In the genomic region with DNA sequence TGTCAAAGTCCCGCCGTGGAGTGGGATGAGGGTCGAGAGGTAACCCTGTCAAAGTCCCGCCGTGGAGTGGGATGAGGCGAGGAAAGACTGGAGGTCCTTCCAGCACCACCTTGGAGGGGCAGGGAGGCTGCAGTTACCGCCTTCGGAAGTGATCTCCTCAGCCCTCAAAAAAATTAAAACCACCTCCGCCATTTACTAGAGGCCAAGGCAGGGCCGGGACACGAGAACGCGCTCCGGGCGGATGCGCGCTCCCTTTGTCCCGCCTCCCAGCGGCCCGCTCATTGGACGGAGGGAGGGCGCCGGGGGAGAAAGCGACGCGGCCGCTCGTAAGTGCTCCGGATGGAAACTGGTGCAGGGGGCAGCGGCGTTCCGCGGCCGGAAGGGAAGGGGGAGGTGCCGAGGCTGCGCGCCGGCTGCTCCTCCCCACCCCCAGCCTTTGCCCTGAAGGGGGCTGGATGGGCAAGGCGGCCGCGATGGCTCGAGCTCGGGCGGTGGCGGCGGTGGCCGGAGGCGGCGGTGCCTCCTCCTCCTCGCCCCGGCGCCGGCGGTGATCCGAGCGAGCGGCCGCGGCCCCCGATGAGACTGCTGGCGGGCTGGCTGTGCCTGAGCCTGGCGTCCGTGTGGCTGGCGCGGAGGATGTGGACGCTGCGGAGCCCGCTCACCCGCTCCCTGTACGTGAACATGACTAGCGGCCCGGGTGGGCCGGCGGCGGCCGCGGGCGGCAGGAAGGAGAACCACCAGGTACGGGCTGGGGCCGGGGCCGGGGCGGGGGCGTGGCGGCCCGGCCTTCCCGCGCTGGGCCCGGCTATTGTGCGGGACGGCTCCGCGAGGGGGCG, we compare ENCODE assay signal across 8 cellular contexts. TPM values are rescaled to one million over a fixed set of nuclear protein-coding genes. Genes with fewer than 3 reads are reported as not detected.
A peak's percentile ranks its signal among the peaks of the same experiment; 100 is the strongest.
DNase-seq lines count a peak whose midpoint lies in the region; ATAC-seq and TF ChIP-seq lines count a peak whose summit lies in the region.

Gene METTL9 (plus strand): TSS at position 420 of the 836 bp plus-strand sequence. CDS start 157 bp downstream, at position 577.

- ATAC-seq in GM19328 (IDR thresholded peaks at IDR 0.05; ENCODE audit: unreplicated experiment), result peak; percentile 92
- ATAC-seq in HG03520 (IDR thresholded peaks at IDR 0.05; ENCODE audit: unreplicated experiment), result peak; percentile 82
- peak; percentile 99 for ATAC-seq in left lung

- H3K36me3 Mint-ChIP-seq in dendritic cell treated with granulocyte-macrophage colony-stimulating factor and Interleukin-4, amounts not matched to agents 40 ng/mL and 50 ng/mL, for 4 days (ENCODE audit: low read depth), result peaks cover 7% of the 10 kb centered on the region

- H3K27me3 ChIP-seq in BLaER1 (no peaks in the 10 kb centered on the region), left lung (no peaks in the 10 kb centered on the region)

- H3K27me3 Mint-ChIP-seq in dendritic cell treated with granulocyte-macrophage colony-stimulating factor and Interleukin-4, amounts not matched to agents 40 ng/mL and 50 ng/mL, for 4 days, result no peaks in the 10 kb centered on the region

- H3K27ac ChIP-seq in BLaER1 (peak within 1 kb of the TSS; percentile 93), left lung (peak within 1 kb of the TSS; percentile 94 to 96)

- H3K4me1 ChIP-seq in BLaER1 (peaks cover 40% of the 10 kb centered on the region), left lung (peaks cover 4 to 62% of the 10 kb centered on the region in 2 donors)

- no peak for TF ChIP-seq CTCF in left lung (IDR thresholded peaks at IDR 0.05)

- no peaks in the 10 kb centered on the region for H3K9me3 Mint-ChIP-seq in dendritic cell treated with granulocyte-macrophage colony-stimulating factor and Interleukin-4, amounts not matched to agents 40 ng/mL and 50 ng/mL, for 4 days

- H3K4me2 ChIP-seq in BLaER1, result peak within 1 kb of the TSS; percentile 91

- H3K4me1 Mint-ChIP-seq in dendritic cell treated with granulocyte-macrophage colony-stimulating factor and Interleukin-4, amounts not matched to agents 40 ng/mL and 50 ng/mL, for 4 days (ENCODE audit: low read depth), result peaks cover 56% of the 10 kb centered on the region

- H3K9ac ChIP-seq in BLaER1, result peak within 1 kb of the TSS; percentile 95

- peak within 1 kb of the TSS; percentile 95 for H3K27ac Mint-ChIP-seq in dendritic cell treated with granulocyte-macrophage colony-stimulating factor and Interleukin-4, amounts not matched to agents 40 ng/mL and 50 ng/mL, for 4 days

- no peaks in the 10 kb centered on the region for H3K36me3 ChIP-seq in BLaER1
- no peaks in the 10 kb centered on the region for H3K36me3 ChIP-seq in left lung

- DNase-seq in NCI-H69 (lab: John Stamatoyannopoulos, UW) (peak; percentile 98), left lung (peak; percentile 96 to 98)
- DNase-seq in activated CD4-positive, alpha-beta T cell treated with anti-CD3 and anti-CD28 coated beads, Interleukin-2, amount 50 U/mL, for 24 hours (ENCODE audit: low read depth in 1 of 2, low spot score in 1 of 2), result peak; percentile 88 to 91
- DNase-seq in stimulated activated CD4-positive, alpha-beta T cell treated with anti-CD3 and anti-CD28 coated beads, Interleukin-2, amount 100 ng/mL, for 48 hours, result peak; percentile 92 to 93

- intact Hi-C loops in dendritic cell treated with granulocyte-macrophage colony-stimulating factor and Interleukin-4, amounts not matched to agents 40 ng/mL and 50 ng/mL, for 4 days (cut with micrococcal nuclease), result loop anchor here (2.0 to 5.0 kb wide), 2 partner anchors 51 to 593 kb away; no protein-coding TSS in a partner anchor
- intact Hi-C loops in left lung (cut with DNase I), result no loop called here

- H3K4me3 Mint-ChIP-seq in dendritic cell treated with granulocyte-macrophage colony-stimulating factor and Interleukin-4, amounts not matched to agents 40 ng/mL and 50 ng/mL, for 4 days, result peak within 1 kb of the TSS; percentile 91

- H4K20me1 ChIP-seq in BLaER1, result peaks cover 45% of the 10 kb centered on the region

- H3K4me3 ChIP-seq in BLaER1 (peak within 1 kb of the TSS; percentile 91), left lung (peak within 1 kb of the TSS; percentile 80 to 92)

- H3K9me3 ChIP-seq in BLaER1, result no peaks in the 10 kb centered on the region
- no peaks in the 10 kb centered on the region for H3K9me3 ChIP-seq in left lung

RNA-seq across cellular contexts. Expression of gene METTL9, which starts in this region (rescaled TPM):
- 10 to 100 TPM; 93.7 to 99.3 TPM for total RNA-seq in left lung

Comparison
In these comparisons a context has a peak if more than half of its experiments do, and no peak if none do; other contexts are left out.
1. Peak in every context shown above with its lines: DNase-seq, ATAC-seq, H3K4me3 ChIP-seq and H3K27ac ChIP-seq.